In the genomic region with DNA sequence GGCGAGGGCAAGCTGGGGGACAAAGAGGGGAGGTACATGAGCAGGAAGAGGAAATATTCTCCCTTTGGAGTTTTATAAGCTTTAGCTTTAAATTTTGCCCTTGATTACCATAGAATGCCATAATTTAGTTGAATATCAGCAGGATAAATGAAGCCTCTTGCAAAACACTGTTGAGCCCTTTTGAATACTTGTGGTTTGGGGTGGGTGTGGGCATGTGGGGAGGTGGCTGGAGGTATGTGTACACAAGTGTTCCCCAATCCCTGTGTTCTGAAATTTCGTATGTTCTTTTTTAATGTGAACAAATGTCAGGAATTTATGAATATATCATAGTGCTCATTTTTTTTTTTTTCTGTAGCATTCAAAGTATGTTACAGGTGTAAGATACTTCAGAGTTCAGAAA, we compare ENCODE assay signal across 24 cellular contexts. TPM values are rescaled to one million over a fixed set of nuclear protein-coding genes. Genes with fewer than 3 reads are reported as not detected.
A peak's percentile ranks its signal among the peaks of the same experiment; 100 is the strongest.
DNase-seq lines count a peak whose midpoint lies in the region; ATAC-seq and TF ChIP-seq lines count a peak whose summit lies in the region.
"Had no signal": no experiment of that assay in that cellular context is flagged by ENCODE, and none has a peak within 500 bp of the region (broad histone marks: within the 10 kb centered on the region; RNA-seq: fewer than 3 reads in every experiment).

No MANE protein-coding gene starts in this region.

- H3K9me3 ChIP-seq in upper lobe of right lung, result no peaks in the 10 kb centered on the region
- H3K9me3 ChIP-seq in heart left ventricle, result no peaks in the 10 kb centered on the region
- H3K9me3 ChIP-seq: breast epithelium, prostate gland had no signal

- peaks cover 43% of the 10 kb centered on the region for H3K4me1 Mint-ChIP-seq in stimulated activated naive CD8-positive, alpha-beta T cell treated with anti-CD3 and anti-CD28 coated beads, Interleukin-15, Interleukin-2, amounts not matched to agents 100 ng/mL and 50 ng/mL, for 24 hours (ENCODE audit: low read depth)
- H3K4me1 Mint-ChIP-seq in stimulated activated naive CD8-positive, alpha-beta T cell treated with anti-CD3 and anti-CD28 coated beads, Interleukin-15, amount 100 ng/mL, for 72 hours, result peaks cover 35% of the 10 kb centered on the region
- peaks cover 46% of the 10 kb centered on the region for H3K4me1 Mint-ChIP-seq in activated T-helper 1 cell treated with anti-CD3 and anti-CD28 coated beads, Interleukin-12 subunit alpha, Interleukin-12 subunit beta, Interleukin-2, Interleukin-4 antibody, amounts not matched to agents 30 ng/mL and 10 ng/mL and 1 ng/mL, durations not matched to agents 14 hours and 24 hours and 36 hours (ENCODE audit: low read depth)

- no peaks in the 10 kb centered on the region for H3K9me3 Mint-ChIP-seq in stimulated activated naive CD8-positive, alpha-beta T cell treated with anti-CD3 and anti-CD28 coated beads, Interleukin-15, Interleukin-2, amounts not matched to agents 100 ng/mL and 50 ng/mL, for 24 hours
- H3K9me3 Mint-ChIP-seq in stimulated activated naive CD8-positive, alpha-beta T cell treated with anti-CD3 and anti-CD28 coated beads, Interleukin-15, amount 100 ng/mL, for 72 hours, result no peaks in the 10 kb centered on the region
- no peaks in the 10 kb centered on the region for H3K9me3 Mint-ChIP-seq in activated T-helper 1 cell treated with anti-CD3 and anti-CD28 coated beads, Interleukin-12 subunit alpha, Interleukin-12 subunit beta, Interleukin-2, Interleukin-4 antibody, amounts not matched to agents 30 ng/mL and 10 ng/mL and 1 ng/mL, durations not matched to agents 14 hours and 24 hours and 36 hours
- H3K9me3 Mint-ChIP-seq: activated naive CD8-positive, alpha-beta T cell treated with anti-CD3 and anti-CD28 coated beads, Interleukin-2, amount 10 ng/mL, durations not matched to agents 7 days and 5 days; CD8-positive, alpha-beta T cell had no signal

- H3K4me3 ChIP-seq in upper lobe of right lung (no peak overlapping the region), heart left ventricle (no peak overlapping the region)
- H3K4me3 ChIP-seq: breast epithelium, prostate gland had no signal

- peak overlapping the region; percentile 7 for H3K27ac Mint-ChIP-seq in stimulated activated naive CD8-positive, alpha-beta T cell treated with anti-CD3 and anti-CD28 coated beads, Interleukin-15, Interleukin-2, amounts not matched to agents 100 ng/mL and 50 ng/mL, for 24 hours
- H3K27ac Mint-ChIP-seq in stimulated activated naive CD8-positive, alpha-beta T cell treated with anti-CD3 and anti-CD28 coated beads, Interleukin-15, amount 100 ng/mL, for 72 hours, result no peak overlapping the region
- H3K27ac Mint-ChIP-seq in activated T-helper 1 cell treated with anti-CD3 and anti-CD28 coated beads, Interleukin-12 subunit alpha, Interleukin-12 subunit beta, Interleukin-2, Interleukin-4 antibody, amounts not matched to agents 30 ng/mL and 10 ng/mL and 1 ng/mL, durations not matched to agents 14 hours and 24 hours and 36 hours, result peak overlapping the region; percentile 57

- no peak for ATAC-seq in stimulated activated naive CD8-positive, alpha-beta T cell treated with anti-CD3 and anti-CD28 coated beads, Interleukin-15, amount 100 ng/mL, for 72 hours
- ATAC-seq in upper lobe of right lung, result peak; percentile 50
- no peak for ATAC-seq in heart left ventricle
- ATAC-seq: CD8-positive, alpha-beta T cell; stimulated activated naive CD8-positive, alpha-beta T cell treated with anti-CD3 and anti-CD28 coated beads, Interleukin-15, Interleukin-2, amounts not matched to agents 100 U/mL and 50 U/mL, for 24 hours had no signal

- no peak for DNase-seq in stimulated activated naive CD8-positive, alpha-beta T cell treated with anti-CD3 and anti-CD28 coated beads, Interleukin-15, amount 100 ng/mL, for 72 hours
- DNase-seq in activated T-helper 1 cell treated with anti-CD3 and anti-CD28 coated beads, Interleukin-12 subunit alpha, Interleukin-12 subunit beta, Interleukin-2, Interleukin-4 antibody, amounts not matched to agents 30 ng/mL and 10 ng/mL and 1 ng/mL, durations not matched to agents 14 hours and 24 hours and 36 hours (ENCODE audit: low spot score), result no peak
- peak; percentile 58 for DNase-seq in iris pigment epithelial cell (ENCODE audit: low read depth)
- no peak for DNase-seq in upper lobe of right lung
- DNase-seq in posterior vena cava (ENCODE audit: low spot score), result no peak
- no peak for DNase-seq in DMS153 (lab: John Stamatoyannopoulos, UW)
- no peak for DNase-seq in heart left ventricle
- DNase-seq: activated CD4-positive, alpha-beta T cell treated with anti-CD3 and anti-CD28 coated beads, Interleukin-2, amount 50 U/mL, for 1 hour; activated naive CD8-positive, alpha-beta T cell treated with anti-CD3 and anti-CD28 coated beads, Interleukin-2, amount 10 ng/mL, durations not matched to agents 7 days and 5 days; CD8-positive, alpha-beta T cell; dermis blood vessel endothelial cell; DND-41; GOT3; islet precursor cell; mesenchymal stem cell; NCI-H1417 treated with DMSO at 0.1 percent for 48 hours; NCI-H2171; NCI-H69; stimulated activated naive CD8-positive, alpha-beta T cell treated with anti-CD3 and anti-CD28 coated beads, Interleukin-15, Interleukin-2, amounts not matched to agents 100 U/mL and 50 U/mL, for 24 hours; trophoblast cell had no signal

- peaks cover 24% of the 10 kb centered on the region for H3K4me1 ChIP-seq in upper lobe of right lung
- peaks cover 0 to 31% (median 2%) of the 10 kb centered on the region in 12 donors for H3K4me1 ChIP-seq in heart left ventricle
- H3K4me1 ChIP-seq: breast epithelium, prostate gland had no signal

- no peaks in the 10 kb centered on the region for H3K27me3 ChIP-seq in upper lobe of right lung
- no peaks in the 10 kb centered on the region for H3K27me3 ChIP-seq in heart left ventricle
- H3K27me3 ChIP-seq: breast epithelium had no signal

- peaks cover 94% of the 10 kb centered on the region for H3K36me3 Mint-ChIP-seq in stimulated activated naive CD8-positive, alpha-beta T cell treated with anti-CD3 and anti-CD28 coated beads, Interleukin-15, Interleukin-2, amounts not matched to agents 100 ng/mL and 50 ng/mL, for 24 hours (ENCODE audit: low read depth)
- peaks cover 69% of the 10 kb centered on the region for H3K36me3 Mint-ChIP-seq in activated T-helper 1 cell treated with anti-CD3 and anti-CD28 coated beads, Interleukin-12 subunit alpha, Interleukin-12 subunit beta, Interleukin-2, Interleukin-4 antibody, amounts not matched to agents 30 ng/mL and 10 ng/mL and 1 ng/mL, durations not matched to agents 14 hours and 24 hours and 36 hours (ENCODE audit: low read depth)

- H3K36me3 ChIP-seq in upper lobe of right lung (peaks cover 100% of the 10 kb centered on the region), heart left ventricle (peaks cover 0 to 100% (median 100%) of the 10 kb centered on the region in 9 donors)

- no peaks in the 10 kb centered on the region for H3K27me3 Mint-ChIP-seq in stimulated activated naive CD8-positive, alpha-beta T cell treated with anti-CD3 and anti-CD28 coated beads, Interleukin-15, Interleukin-2, amounts not matched to agents 100 ng/mL and 50 ng/mL, for 24 hours
- H3K27me3 Mint-ChIP-seq in stimulated activated naive CD8-positive, alpha-beta T cell treated with anti-CD3 and anti-CD28 coated beads, Interleukin-15, amount 100 ng/mL, for 72 hours, result no peaks in the 10 kb centered on the region
- no peaks in the 10 kb centered on the region for H3K27me3 Mint-ChIP-seq in activated T-helper 1 cell treated with anti-CD3 and anti-CD28 coated beads, Interleukin-12 subunit alpha, Interleukin-12 subunit beta, Interleukin-2, Interleukin-4 antibody, amounts not matched to agents 30 ng/mL and 10 ng/mL and 1 ng/mL, durations not matched to agents 14 hours and 24 hours and 36 hours (ENCODE audit: insufficient read depth)
- H3K27me3 Mint-ChIP-seq: activated naive CD8-positive, alpha-beta T cell treated with anti-CD3 and anti-CD28 coated beads, Interleukin-2, amount 10 ng/mL, durations not matched to agents 7 days and 5 days had no signal

- 92 to 98% (median 96%) methylated on average over 2 of the region's 2 CpGs for WGBS in heart left ventricle, 4 donors

- TF ChIP-seq CTCF in upper lobe of right lung (IDR thresholded peaks at IDR 0.05), result no peak
- no peak for TF ChIP-seq CTCF in heart left ventricle (IDR thresholded peaks at IDR 0.05)

- no peak for TF ChIP-seq POLR2A in heart left ventricle (IDR thresholded peaks at IDR 0.05)

- intact Hi-C loops in activated T-helper 1 cell treated with anti-CD3 and anti-CD28 coated beads, Interleukin-12 subunit alpha, Interleukin-12 subunit beta, Interleukin-2, Interleukin-4 antibody, amounts not matched to agents 30 ng/mL and 10 ng/mL and 1 ng/mL, durations not matched to agents 14 hours and 24 hours and 36 hours (cut with micrococcal nuclease), result no loop called here
- intact Hi-C loops in upper lobe of right lung (cut with DNase I), result no loop called here
- intact Hi-C loops in posterior vena cava (cut with DNase I), result no loop called here
- intact Hi-C loops in heart left ventricle (cut with DNase I), result no loop called here

- no peak overlapping the region for H3K4me3 Mint-ChIP-seq in stimulated activated naive CD8-positive, alpha-beta T cell treated with anti-CD3 and anti-CD28 coated beads, Interleukin-15, Interleukin-2, amounts not matched to agents 100 ng/mL and 50 ng/mL, for 24 hours
- H3K4me3 Mint-ChIP-seq in stimulated activated naive CD8-positive, alpha-beta T cell treated with anti-CD3 and anti-CD28 coated beads, Interleukin-15, amount 100 ng/mL, for 72 hours, result no peak overlapping the region
- H3K4me3 Mint-ChIP-seq in activated T-helper 1 cell treated with anti-CD3 and anti-CD28 coated beads, Interleukin-12 subunit alpha, Interleukin-12 subunit beta, Interleukin-2, Interleukin-4 antibody, amounts not matched to agents 30 ng/mL and 10 ng/mL and 1 ng/mL, durations not matched to agents 14 hours and 24 hours and 36 hours, result no peak overlapping the region
- H3K4me3 Mint-ChIP-seq: activated naive CD8-positive, alpha-beta T cell treated with anti-CD3 and anti-CD28 coated beads, Interleukin-2, amount 10 ng/mL, durations not matched to agents 7 days and 5 days; CD8-positive, alpha-beta T cell had no signal

- H3K27ac ChIP-seq in upper lobe of right lung (no peak overlapping the region), heart left ventricle (no peak overlapping the region)
- H3K27ac ChIP-seq: breast epithelium, HL-60, prostate gland had no signal

RNA-seq across cellular contexts. Expression of a gene that starts 20.0 kb away (rescaled TPM):
- 238 and 240 TPM in 2 replicates for total RNA-seq in activated T-helper 1 cell treated with anti-CD3 and anti-CD28 coated beads, Interleukin-12 subunit alpha, Interleukin-12 subunit beta, Interleukin-2, Interleukin-4 antibody, amounts not matched to agents 30 ng/mL and 10 ng/mL and 1 ng/mL, durations not matched to agents 14 hours and 24 hours and 36 hours
- 628 TPM for total RNA-seq in upper lobe of right lung
- total RNA-seq in posterior vena cava, result 100 to 1,000 TPM; 227 to 248 TPM
- 100 to 1,000 TPM; 175 to 436 (median 241) TPM for total RNA-seq in heart left ventricle
- 100 to 1,000 TPM; 115 to 896 TPM for polyA plus RNA-seq in heart left ventricle

Comparison
In these comparisons a context has a peak if more than half of its experiments do, and no peak if none do; other contexts are left out.
1. H3K27ac Mint-ChIP-seq: peak in stimulated activated naive CD8-positive, alpha-beta T cell treated with anti-CD3 and anti-CD28 coated beads, Interleukin-15, Interleukin-2, amounts not matched to agents 100 ng/mL and 50 ng/mL, for 24 hours (single experiment) and activated T-helper 1 cell treated with anti-CD3 and anti-CD28 coated beads, Interleukin-12 subunit alpha, Interleukin-12 subunit beta, Interleukin-2, Interleukin-4 antibody, amounts not matched to agents 30 ng/mL and 10 ng/mL and 1 ng/mL, durations not matched to agents 14 hours and 24 hours and 36 hours (single experiment); none in stimulated activated naive CD8-positive, alpha-beta T cell treated with anti-CD3 and anti-CD28 coated beads, Interleukin-15, amount 100 ng/mL, for 72 hours (0 of 2).